In the genomic region with DNA sequence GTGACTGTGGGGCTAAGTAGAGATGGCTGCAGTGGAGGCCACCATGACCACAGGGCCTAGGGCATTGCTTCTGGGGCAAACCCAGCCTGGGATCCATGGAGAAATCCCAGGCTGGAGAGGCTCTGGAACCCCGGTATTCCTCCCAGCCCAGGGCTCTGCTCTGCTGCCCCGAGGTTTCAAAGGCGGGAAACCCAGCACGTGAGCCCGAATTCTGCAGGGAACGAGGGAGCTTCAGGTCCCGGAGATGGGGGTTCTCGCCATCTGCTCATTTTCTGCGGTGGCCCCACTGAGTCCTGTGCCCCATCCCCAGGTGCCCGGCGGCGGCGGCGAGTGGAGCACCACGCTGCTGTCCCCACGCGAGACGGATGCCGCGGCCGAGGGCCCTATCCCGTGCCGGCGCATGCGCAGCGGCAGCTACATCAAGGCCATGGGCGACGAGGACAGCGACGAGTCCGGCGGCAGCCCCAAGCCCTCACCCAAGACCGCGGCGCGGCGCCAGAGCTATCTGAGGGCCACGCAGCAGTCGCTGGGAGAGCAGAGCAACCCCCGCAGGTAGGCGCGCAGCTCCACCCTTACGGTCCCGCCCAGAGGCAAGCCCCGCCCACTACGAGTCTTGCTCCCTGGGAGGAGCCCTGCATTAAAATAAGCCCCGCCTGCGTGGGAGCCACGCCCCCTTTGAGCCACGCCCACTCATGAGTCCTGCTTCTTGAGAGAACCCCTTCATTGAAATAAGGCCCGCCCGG, we compare ENCODE assay signal across 8 cellular contexts.
A peak's percentile ranks its signal among the peaks of the same experiment; 100 is the strongest.
DNase-seq lines count a peak whose midpoint lies in the region; ATAC-seq and TF ChIP-seq lines count a peak whose summit lies in the region.

No MANE protein-coding gene starts in this region.

- intact Hi-C loops in mucosa of descending colon (cut with DNase I, micrococcal nuclease): loop anchor here in 1 of 2 donors (10.0 kb wide), 1 partner anchor 221 kb away; no protein-coding TSS in a partner anchor

- H3K36me3 ChIP-seq in mucosa of descending colon (ENCODE audit: low read depth): no peaks in the 10 kb centered on the region

- no peak for TF ChIP-seq CTCF in GM10248 (IDR thresholded peaks at IDR 0.05; ENCODE audit: control extremely low read depth, extremely low read depth, low read depth, missing control alignments)
- no peak for TF ChIP-seq CTCF in epithelial cell of esophagus (IDR thresholded peaks at IDR 0.05; ENCODE audit: insufficient read depth, low read depth, low read length, missing control alignments)
- TF ChIP-seq CTCF in mucosa of descending colon (IDR thresholded peaks at IDR 0.05): no peak

- no peaks in the 10 kb centered on the region for H3K9me3 ChIP-seq in mucosa of descending colon

- CTCF ChIA-PET in GM10248 (lab: Yijun Ruan, JAX): interaction anchor here (1.0 to 1.5 kb wide), 2 partner anchors 8 to 233 kb away, joined by 3 to 4 read pairs; no protein-coding TSS in a partner anchor

- peak; percentile 82 for DNase-seq in GM10248 (ENCODE audit: extremely low spot score)
- peak; percentile 85 for DNase-seq in NCI-H345 (lab: John Stamatoyannopoulos, UW)
- DNase-seq in activated CD8-positive, alpha-beta memory T cell treated with anti-CD3 and anti-CD28 coated beads, Interleukin-2, amount 50 U/mL, for 4 hours: peak; percentile 85
- peak; percentile 86 for DNase-seq in epithelial cell of esophagus (ENCODE audit: low read depth)
- DNase-seq in mucosa of descending colon: peak; percentile 89 to 92 (median 90)
- peak; percentile 72 to 76 for DNase-seq in stimulated activated CD8-positive, alpha-beta memory T cell treated with anti-CD3 and anti-CD28 coated beads, Interleukin-4, amount 100 ng/mL, for 4 hours (ENCODE audit: low read depth in 2 of 2, low spot score in 1 of 2)
- DNase-seq in NK-92 (lab: John Stamatoyannopoulos, UW; ENCODE audit: unreplicated experiment): no peak

- H3K4me3 ChIP-seq in epithelial cell of esophagus (ENCODE audit: low read length) (peak overlapping the region; percentile 20), mucosa of descending colon (no peak overlapping the region)

- POLR2A ChIA-PET in GM10248 (lab: Yijun Ruan, JAX): no interaction called here

- H3K4me1 ChIP-seq in mucosa of descending colon (ENCODE audit: low read depth): no peaks in the 10 kb centered on the region

- peak; percentile 93 for ATAC-seq in mucosa of descending colon
- no peak for ATAC-seq in GM18511 (IDR thresholded peaks at IDR 0.05; ENCODE audit: unreplicated experiment)
